ENCODE assay signal across 15 cellular contexts in the genomic region with DNA sequence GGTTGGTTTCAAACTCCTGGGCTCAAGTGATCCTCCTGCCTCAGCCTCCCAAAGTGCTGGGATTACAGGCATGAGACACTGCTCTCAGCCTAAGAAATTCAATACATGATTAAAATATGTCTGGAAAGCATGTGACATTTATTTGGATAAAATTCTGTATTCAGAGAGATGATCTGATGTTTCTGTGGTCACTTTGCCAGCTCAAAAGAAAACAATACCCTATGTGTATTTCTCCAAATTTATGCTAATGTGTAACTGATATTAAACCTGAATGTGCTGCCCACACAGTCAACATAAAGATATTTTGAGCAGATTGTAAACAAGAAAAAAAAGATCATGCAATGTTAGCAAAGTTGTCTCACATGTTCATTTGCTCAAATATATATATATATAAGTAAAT. TPM values are rescaled to one million over a fixed set of nuclear protein-coding genes. Genes with fewer than 3 reads are reported as not detected.
A peak's percentile ranks its signal among the peaks of the same experiment; 100 is the strongest.
DNase-seq lines count a peak whose midpoint lies in the region.
"Had no signal": no experiment of that assay in that cellular context is flagged by ENCODE, and none has a peak within 500 bp of the region (broad histone marks: within the 10 kb centered on the region; RNA-seq: fewer than 3 reads in every experiment).

No MANE protein-coding gene starts in this region.

- DNase-seq in COLO829 (ENCODE audit: low spot score), result peak; percentile 63
- DNase-seq in SK-MEL-5 (ENCODE audit: low read depth, low spot score), result peak; percentile 59
- peak; percentile 40 for DNase-seq in foreskin melanocyte
- DNase-seq in MV-4-11 (lab: John Stamatoyannopoulos, UW), result no peak
- no peak for DNase-seq in Ammon's horn (ENCODE audit: low spot score)
- DNase-seq: AML-193; BE2C; C1 segment of cervical spinal cord; Caco-2; Calu3; CD4-positive, alpha-beta memory T cell; CD4-positive, CD25-positive, alpha-beta regulatory T cell; CD8-positive, alpha-beta memory T cell; DMS79 treated with DMSO at 0.1 percent for 48 hours; GF-D8 had no signal

- in situ Hi-C loops in SK-MEL-5 (cut with HindIII; ENCODE audit: low pct_unique_long_range_greater_than_20kb, low sequenced_read_pairs), result no loop called here

RNA-seq across cellular contexts. Expression of gene C17orf67, which starts 16.7 kb away (rescaled TPM):
- 0.59 and 1.1 TPM in 2 replicates for total RNA-seq in SK-MEL-5 (2014; rRNA removed; shearing (Covaris generic))
- 0.96 and 1.4 TPM in 2 replicates for polyA plus RNA-seq in SK-MEL-5 (2015; cell fraction: cytosol; rRNA removed)
- 3.7 TPM in 1 of 2 replicates, not detected in the other for polyA plus RNA-seq in SK-MEL-5 (2015; cell fraction: nucleus; rRNA removed)

RNA-seq across cellular contexts. Expression of gene DGKE, which starts 16.9 kb away (rescaled TPM):
- total RNA-seq in SK-MEL-5 (2014; rRNA removed; shearing (Covaris generic)), result 0.55 and 0.96 TPM in 2 replicates
- polyA plus RNA-seq in SK-MEL-5 (2015; cell fraction: cytosol; rRNA removed), result 0.32 and 0.86 TPM in 2 replicates
- polyA plus RNA-seq in SK-MEL-5 (2015; cell fraction: nucleus; rRNA removed), result 5.4 and 5.6 TPM in 2 replicates

Comparison
In these comparisons a context has a peak if more than half of its experiments do, and no peak if none do; other contexts are left out.
1. DNase-seq: peak in COLO829 (single experiment), SK-MEL-5 (single experiment) and foreskin melanocyte (single experiment); none in MV-4-11 (single experiment) and Ammon's horn (single experiment).